25 cellular contexts compared by ENCODE assay signal in genomic region chr5:568809-569208, GRCh38.
"Had no signal": no experiment of that assay in that cellular context is flagged by ENCODE, and none has a peak within 500 bp of the region (broad histone marks: within the 10 kb centered on the region; RNA-seq: fewer than 3 reads in every experiment).

No MANE protein-coding gene starts in this region.

- H3K27me3 ChIP-seq: pancreas, right lobe of liver had no signal

- ATAC-seq: effector memory CD8-positive, alpha-beta T cell; naive thymus-derived CD8-positive, alpha-beta T cell; pancreas had no signal

- DNase-seq: dermis blood vessel endothelial cell; effector memory CD8-positive, alpha-beta T cell; erythroblast; esophagus squamous epithelium; foreskin melanocyte; mucosa of descending colon; naive thymus-derived CD8-positive, alpha-beta T cell; nephron progenitor cell; occipital lobe; right lobe of liver; stimulated activated CD4-positive, alpha-beta T cell treated with anti-CD3 and anti-CD28 coated beads, Interleukin-2, amount 100 ng/mL, for 24 hours; stimulated activated CD4-positive, alpha-beta T cell treated with anti-CD3 and anti-CD28 coated beads, Interleukin-4, amount 100 ng/mL, for 24 hours; stimulated activated naive CD4-positive, alpha-beta T cell treated with Interleukin-2 at 50 U/mL for 16 hours; substantia nigra; uterus had no signal

- H3K4me1 ChIP-seq: pancreas, right lobe of liver, tibial nerve, uterus had no signal

- H3K4me1 Mint-ChIP-seq: central memory CD8-positive, alpha-beta T cell; stimulated activated effector memory CD8-positive, alpha-beta T cell treated with anti-CD3 and anti-CD28 coated beads, Interleukin-12 subunit alpha, Interleukin-12 subunit beta, amount 100 ng/mL, for 72 hours had no signal

- H3K27ac Mint-ChIP-seq: effector memory CD8-positive, alpha-beta T cell; memory B cell; naive thymus-derived CD8-positive, alpha-beta T cell; nephron progenitor cell; progenitor cell of endocrine pancreas; stimulated activated effector memory CD8-positive, alpha-beta T cell treated with anti-CD3 and anti-CD28 coated beads, Interleukin-12 subunit alpha, Interleukin-12 subunit beta, amount 100 ng/mL, for 72 hours had no signal

- H3K4me3 Mint-ChIP-seq: central memory CD8-positive, alpha-beta T cell; effector memory CD8-positive, alpha-beta T cell; memory B cell; naive thymus-derived CD8-positive, alpha-beta T cell; nephron progenitor cell; stimulated activated effector memory CD8-positive, alpha-beta T cell treated with anti-CD3 and anti-CD28 coated beads, Interleukin-12 subunit alpha, Interleukin-12 subunit beta, amount 100 ng/mL, for 72 hours had no signal

- H3K27ac ChIP-seq: coronary artery, esophagus squamous epithelium, pancreas, right lobe of liver, thoracic aorta, tibial nerve, upper lobe of left lung, uterus had no signal

- H3K36me3 ChIP-seq: esophagus squamous epithelium, pancreas, right lobe of liver, thoracic aorta, tibial nerve, upper lobe of left lung, uterus had no signal

- H3K9me3 Mint-ChIP-seq: central memory CD8-positive, alpha-beta T cell; effector memory CD8-positive, alpha-beta T cell; naive thymus-derived CD8-positive, alpha-beta T cell; stimulated activated effector memory CD8-positive, alpha-beta T cell treated with anti-CD3 and anti-CD28 coated beads, Interleukin-12 subunit alpha, Interleukin-12 subunit beta, amount 100 ng/mL, for 72 hours had no signal

- H3K9me3 ChIP-seq: mucosa of descending colon, pancreas, right lobe of liver, thoracic aorta, upper lobe of left lung, uterus had no signal

- H3K4me3 ChIP-seq: coronary artery, esophagus squamous epithelium, lung, mucosa of descending colon, pancreas, right lobe of liver, thoracic aorta, tibial nerve, upper lobe of left lung, uterus had no signal

- H3K36me3 Mint-ChIP-seq: memory B cell; naive thymus-derived CD8-positive, alpha-beta T cell; stimulated activated effector memory CD8-positive, alpha-beta T cell treated with anti-CD3 and anti-CD28 coated beads, Interleukin-12 subunit alpha, Interleukin-12 subunit beta, amount 100 ng/mL, for 72 hours had no signal
